In the genomic region with DNA sequence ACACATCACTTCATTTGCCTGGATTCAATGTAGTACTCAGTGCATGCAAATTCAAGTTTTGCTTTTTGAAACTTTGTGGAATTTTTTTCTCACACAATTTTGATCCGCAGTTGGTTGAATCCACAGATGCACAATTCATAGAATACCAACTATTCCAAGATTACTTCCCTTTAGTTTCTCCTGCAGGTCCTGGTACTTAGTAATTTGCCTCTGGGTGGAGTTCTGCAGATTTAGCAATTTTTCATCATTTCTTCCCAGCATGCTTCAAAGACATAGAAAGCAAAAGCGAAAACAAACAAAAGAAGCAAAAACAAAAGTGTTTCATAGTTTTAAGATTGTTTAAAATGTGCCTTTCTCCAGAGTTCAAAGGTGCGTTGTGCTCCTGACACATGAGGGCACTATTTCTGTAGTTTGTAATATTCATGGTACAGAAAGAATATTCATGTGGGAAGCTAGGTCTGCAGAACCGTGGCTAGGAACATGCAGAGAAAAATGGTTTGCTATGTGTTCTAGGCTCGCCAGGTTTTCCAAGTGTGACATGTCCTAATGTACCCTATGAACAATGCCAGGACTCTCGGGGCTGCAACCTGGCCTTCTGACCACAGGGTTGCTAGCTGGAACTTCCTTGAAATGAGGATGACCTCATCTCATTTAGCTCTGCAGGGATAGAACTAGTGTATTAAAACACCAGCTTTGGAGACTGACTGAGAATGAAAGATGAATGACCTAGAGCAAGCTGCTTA, we compare ENCODE assay signal across 8 cellular contexts. TPM values are rescaled to one million over a fixed set of nuclear protein-coding genes. Genes with fewer than 3 reads are reported as not detected.
DNase-seq lines count a peak whose midpoint lies in the region; ATAC-seq and TF ChIP-seq lines count a peak whose summit lies in the region.

No MANE protein-coding gene starts in this region.

- no peaks in the 10 kb centered on the region for H3K9me3 ChIP-seq in right atrium auricular region

- H3K27ac Mint-ChIP-seq in activated naive CD8-positive, alpha-beta T cell treated with anti-CD3 and anti-CD28 coated beads, Interleukin-2, amount 10 ng/mL, durations not matched to agents 7 days and 5 days, result peak overlapping the region; percentile 82

- peaks cover 4% of the 10 kb centered on the region for H3K9me3 Mint-ChIP-seq in activated naive CD8-positive, alpha-beta T cell treated with anti-CD3 and anti-CD28 coated beads, Interleukin-2, amount 10 ng/mL, durations not matched to agents 7 days and 5 days

- in situ Hi-C loops in GM13977 (cut with MboI; ENCODE audit: low pct_unique_long_range_greater_than_20kb, low sequenced_read_pairs, unreplicated experiment), result loop anchor here (10.0 kb wide), 1 partner anchor 85 kb away; no protein-coding TSS in a partner anchor

- no peak overlapping the region for H3K4me3 ChIP-seq in right atrium auricular region

- H3K4me3 Mint-ChIP-seq in activated naive CD8-positive, alpha-beta T cell treated with anti-CD3 and anti-CD28 coated beads, Interleukin-2, amount 10 ng/mL, durations not matched to agents 7 days and 5 days, result peak overlapping the region; percentile 76

- no peaks in the 10 kb centered on the region for H3K27me3 Mint-ChIP-seq in activated naive CD8-positive, alpha-beta T cell treated with anti-CD3 and anti-CD28 coated beads, Interleukin-2, amount 10 ng/mL, durations not matched to agents 7 days and 5 days

- POLR2A ChIA-PET in activated naive CD8-positive, alpha-beta T cell treated with anti-CD3 and anti-CD28 coated beads, Interleukin-2, amount 10 ng/mL, durations not matched to agents 7 days and 5 days (lab: Charles Lee), result interaction anchor here (1.2 to 3.9 kb wide), 9 partner anchors 12 to 337 kb away, joined by 3 to 79 read pairs (median 4); partner anchors contain the start of genes MPC2 and RCSD1

- peak overlapping the region in 1 of 2 donors; percentile 40 for H3K27ac ChIP-seq in right atrium auricular region

- TF ChIP-seq CTCF in AG09319 (IDR thresholded peaks at IDR 0.05; ENCODE audit: low read depth, low read length) (peak; percentile 65), GM13977 (IDR thresholded peaks at IDR 0.05; ENCODE audit: extremely low read depth, insufficient read depth, missing control alignments) (peak; percentile 72), right atrium auricular region (IDR thresholded peaks at IDR 0.05) (peak; percentile 27 to 76)

- H3K36me3 Mint-ChIP-seq in activated naive CD8-positive, alpha-beta T cell treated with anti-CD3 and anti-CD28 coated beads, Interleukin-2, amount 10 ng/mL, durations not matched to agents 7 days and 5 days, result peaks cover 7% of the 10 kb centered on the region

- DNase-seq in AG09319 (ENCODE audit: extremely low read depth, low read depth) (no peak), GM13977 (ENCODE audit: low spot score) (peak; percentile 62), NCI-H69 (lab: John Stamatoyannopoulos, UW) (peak; percentile 19), right atrium auricular region (ENCODE audit: low spot score) (peak; percentile 67), HPDE6-E6E7 (ENCODE audit: extremely low spot score) (no peak)
- peak; percentile 46 for DNase-seq in activated naive CD8-positive, alpha-beta T cell treated with anti-CD3 and anti-CD28 coated beads, Interleukin-2, amount 10 ng/mL, durations not matched to agents 7 days and 5 days
- DNase-seq in stimulated activated CD4-positive, alpha-beta T cell treated with anti-CD3 and anti-CD28 coated beads, Interleukin-2, amount 100 ng/mL, for 24 hours, result peak; percentile 11 to 26

- H3K36me3 ChIP-seq in right atrium auricular region, result no peaks in the 10 kb centered on the region

- peak; percentile 87 for ATAC-seq in HG02885 (IDR thresholded peaks at IDR 0.05; ENCODE audit: poor library complexity, unreplicated experiment)
- peak; percentile 79 for ATAC-seq in activated naive CD8-positive, alpha-beta T cell treated with anti-CD3 and anti-CD28 coated beads, Interleukin-2, amount 10 ng/mL, durations not matched to agents 7 days and 5 days (ENCODE audit: low read depth)

- peaks cover 0 to 28% of the 10 kb centered on the region in 2 donors for H3K4me1 ChIP-seq in right atrium auricular region

- peaks cover 37% of the 10 kb centered on the region for H3K4me1 Mint-ChIP-seq in activated naive CD8-positive, alpha-beta T cell treated with anti-CD3 and anti-CD28 coated beads, Interleukin-2, amount 10 ng/mL, durations not matched to agents 7 days and 5 days

- no peaks in the 10 kb centered on the region for H3K27me3 ChIP-seq in right atrium auricular region

RNA-seq across cellular contexts. Expression of gene RCSD1, which starts 30.0 kb away (rescaled TPM):
- total RNA-seq in activated naive CD8-positive, alpha-beta T cell treated with anti-CD3 and anti-CD28 coated beads, Interleukin-2, amount 10 ng/mL, durations not matched to agents 7 days and 5 days, result 100 to 1,000 TPM; 131 to 133 TPM
- 10 to 100 TPM; 26.5 to 39.3 TPM for total RNA-seq in right atrium auricular region

RNA-seq across cellular contexts. Expression of gene CREG1, which starts 46.4 kb away (rescaled TPM):
- 10 to 100 TPM in 1 of 2 experiments, 1 to 10 TPM in 1; 9.8 to 11.2 TPM for total RNA-seq in activated naive CD8-positive, alpha-beta T cell treated with anti-CD3 and anti-CD28 coated beads, Interleukin-2, amount 10 ng/mL, durations not matched to agents 7 days and 5 days
- total RNA-seq in right atrium auricular region, result 100 to 1,000 TPM; 127 to 163 TPM

Comparison
In these comparisons a context has a peak if more than half of its experiments do, and no peak if none do; other contexts are left out.
1. DNase-seq: peak in GM13977 (single experiment), NCI-H69 (single experiment), activated naive CD8-positive, alpha-beta T cell treated with anti-CD3 and anti-CD28 coated beads, Interleukin-2, amount 10 ng/mL, durations not matched to agents 7 days and 5 days (single experiment), right atrium auricular region (single experiment) and stimulated activated CD4-positive, alpha-beta T cell treated with anti-CD3 and anti-CD28 coated beads, Interleukin-2, amount 100 ng/mL, for 24 hours (2 of 2); none in AG09319 (single experiment) and HPDE6-E6E7 (single experiment).
2. RNA of gene CREG1, which starts 46.4 kb away (total RNA-seq): 127 to 163 TPM in right atrium auricular region; 9.8 to 11.2 TPM in activated naive CD8-positive, alpha-beta T cell treated with anti-CD3 and anti-CD28 coated beads, Interleukin-2, amount 10 ng/mL, durations not matched to agents 7 days and 5 days; every median in the first group is over 10 times any median in the second.
3. Peak in every context shown above with its lines, with median percentiles within 50 percentile points of each other: CTCF ChIP-seq.